ENCODE assay signal across 13 cellular contexts in genomic region chr6:13689511-13690256, GRCh38. TPM values are rescaled to one million over a fixed set of nuclear protein-coding genes. Genes with fewer than 3 reads are reported as not detected.
A peak's percentile ranks its signal among the peaks of the same experiment; 100 is the strongest.
DNase-seq lines count a peak whose midpoint lies in the region; ATAC-seq and TF ChIP-seq lines count a peak whose summit lies in the region.
"Had no signal": no experiment of that assay in that cellular context is flagged by ENCODE, and none has a peak within 500 bp of the region (broad histone marks: within the 10 kb centered on the region; RNA-seq: fewer than 3 reads in every experiment).

No MANE protein-coding gene starts in this region.

- H3K4me3 ChIP-seq in transverse colon = no peak overlapping the region
- H3K4me3 ChIP-seq: MG63, Peyer's patch, testis had no signal

- peaks cover 67% of the 10 kb centered on the region for H3K4me1 Mint-ChIP-seq in activated T-cell treated with anti-CD3 and anti-CD28 coated beads, Interleukin-2, amount 50 U/mL, for 4 hours (ENCODE audit: low read depth)
- peaks cover 66 to 80% (median 80%) of the 10 kb centered on the region in 3 donors for H3K4me1 Mint-ChIP-seq in T-cell

- intact Hi-C loops in transverse colon (cut with DNase I; ENCODE audit: low total_unique reads) = no loop called here

- peaks cover 5% of the 10 kb centered on the region for H3K9me3 Mint-ChIP-seq in activated T-cell treated with anti-CD3 and anti-CD28 coated beads, Interleukin-2, amount 50 U/mL, for 4 hours
- no peaks in the 10 kb centered on the region for H3K9me3 Mint-ChIP-seq in T-cell
- H3K9me3 Mint-ChIP-seq: WTC11 had no signal

- no peak for DNase-seq in activated T-cell treated with anti-CD3 and anti-CD28 coated beads, Interleukin-2, amount 50 U/mL, for 4 hours
- no peak for DNase-seq in activated T-cell treated with anti-CD3 and anti-CD28 coated beads, Interleukin-2, amount 50 U/mL, for 1 hour
- no peak for DNase-seq in T-cell
- DNase-seq in transverse colon = no peak
- DNase-seq in GF-D8 (lab: John Stamatoyannopoulos, UW) = no peak
- DNase-seq in hypothalamus (lab: John Stamatoyannopoulos, UW) = no peak
- DNase-seq: MG63, NCI-H2107, Peyer's patch, testis had no signal

- in situ Hi-C loops in transverse colon (cut with MboI; ENCODE audit: low pct_ligation_motif_present in 1 of 4, low pct_unique_long_range_greater_than_20kb in 1 of 4, low sequenced_read_pairs in 3 of 4) = no loop called here

- H3K9me3 ChIP-seq in transverse colon = no peaks in the 10 kb centered on the region
- H3K9me3 ChIP-seq: MG63, Peyer's patch, testis had no signal

- H3K27me3 ChIP-seq in transverse colon = no peaks in the 10 kb centered on the region
- H3K27me3 ChIP-seq: MG63, Peyer's patch, testis had no signal

- H3K4me3 Mint-ChIP-seq in activated T-cell treated with anti-CD3 and anti-CD28 coated beads, Interleukin-2, amount 50 U/mL, for 4 hours = no peak overlapping the region
- peak overlapping the region in 1 of 3 donors; percentile 23 for H3K4me3 Mint-ChIP-seq in T-cell
- H3K4me3 Mint-ChIP-seq: WTC11 had no signal

- H3K27me3 Mint-ChIP-seq in activated T-cell treated with anti-CD3 and anti-CD28 coated beads, Interleukin-2, amount 50 U/mL, for 4 hours (ENCODE audit: low read depth) = no peaks in the 10 kb centered on the region
- H3K27me3 Mint-ChIP-seq in T-cell = no peaks in the 10 kb centered on the region

- H3K4me1 ChIP-seq in transverse colon = peaks cover 12 to 25% (median 20%) of the 10 kb centered on the region in 4 donors

- WGBS in transverse colon (ENCODE audit: low coverage in 1 of 2), 2 donors = 70 to 84% methylated on average over 5 of the region's 5 CpGs

- H3K27ac ChIP-seq in transverse colon = peak overlapping the region in 3 of 4 donors; percentile 3 to 23 (median 11)
- H3K27ac ChIP-seq: Peyer's patch had no signal

- peak; percentile 56 to 68 for ATAC-seq in activated T-cell treated with anti-CD3 and anti-CD28 coated beads, Interleukin-2, amount 50 U/mL, for 4 hours
- ATAC-seq in T-cell (replicated peaks in 1 of 4) = no peak
- peak; percentile 39 for ATAC-seq in esophagus mucosa
- no peak for ATAC-seq in GM18909 (IDR thresholded peaks at IDR 0.05; ENCODE audit: poor library complexity, unreplicated experiment)
- ATAC-seq: WTC11 had no signal

- no peak for TF ChIP-seq CTCF in transverse colon (IDR thresholded peaks at IDR 0.05)

- CTCF ChIA-PET in T-cell (lab: Charles Lee) = interaction anchor here in 1 of 2 donors (0.6 kb wide), 1 partner anchor 11 kb away, joined by 3 read pairs; no protein-coding TSS in a partner anchor

- POLR2A ChIA-PET in T-cell (lab: Charles Lee) = interaction anchor here in 1 of 2 donors (0.7 kb wide), 1 partner anchor 75 kb away, joined by 3 read pairs; the partner anchor contains the start of gene NOL7

- H3K27ac Mint-ChIP-seq in T-cell = peak overlapping the region; percentile 98 to 99
- H3K27ac Mint-ChIP-seq: WTC11 had no signal

- H3K36me3 ChIP-seq in transverse colon = no peaks in the 10 kb centered on the region
- H3K36me3 ChIP-seq: Peyer's patch had no signal

- no peak for TF ChIP-seq POLR2A in transverse colon (IDR thresholded peaks at IDR 0.05)

- H3K36me3 Mint-ChIP-seq in activated T-cell treated with anti-CD3 and anti-CD28 coated beads, Interleukin-2, amount 50 U/mL, for 4 hours (ENCODE audit: insufficient read depth) = peaks cover 37% of the 10 kb centered on the region
- peaks cover 16% of the 10 kb centered on the region for H3K36me3 Mint-ChIP-seq in T-cell

- no peak for TF ChIP-seq EP300 in transverse colon (IDR thresholded peaks at IDR 0.05; ENCODE audit: low read depth)

RNA-seq across cellular contexts. Expression of gene RANBP9, which starts 22.0 kb away (rescaled TPM):
- 10 to 100 TPM; 49.2 to 61.3 (median 51.9) TPM for total RNA-seq in activated T-cell treated with anti-CD3 and anti-CD28 coated beads, Interleukin-2, amount 50 U/mL, for 4 hours
- total RNA-seq in T-cell = 10 to 100 TPM; 44.9 to 59.4 (median 46.8) TPM
- total RNA-seq in esophagus mucosa = 58.9 TPM
- 10 to 100 TPM; 17.9 to 40.8 (median 37.4) TPM for total RNA-seq in transverse colon

Comparison
In these comparisons a context has a peak if more than half of its experiments do, and no peak if none do; other contexts are left out.
1. ATAC-seq: peak in activated T-cell treated with anti-CD3 and anti-CD28 coated beads, Interleukin-2, amount 50 U/mL, for 4 hours (2 of 2) and esophagus mucosa (single experiment); none in T-cell (0 of 4) and GM18909 (single experiment).